1 cellular context compared by ENCODE assay signal in the genomic region with DNA sequence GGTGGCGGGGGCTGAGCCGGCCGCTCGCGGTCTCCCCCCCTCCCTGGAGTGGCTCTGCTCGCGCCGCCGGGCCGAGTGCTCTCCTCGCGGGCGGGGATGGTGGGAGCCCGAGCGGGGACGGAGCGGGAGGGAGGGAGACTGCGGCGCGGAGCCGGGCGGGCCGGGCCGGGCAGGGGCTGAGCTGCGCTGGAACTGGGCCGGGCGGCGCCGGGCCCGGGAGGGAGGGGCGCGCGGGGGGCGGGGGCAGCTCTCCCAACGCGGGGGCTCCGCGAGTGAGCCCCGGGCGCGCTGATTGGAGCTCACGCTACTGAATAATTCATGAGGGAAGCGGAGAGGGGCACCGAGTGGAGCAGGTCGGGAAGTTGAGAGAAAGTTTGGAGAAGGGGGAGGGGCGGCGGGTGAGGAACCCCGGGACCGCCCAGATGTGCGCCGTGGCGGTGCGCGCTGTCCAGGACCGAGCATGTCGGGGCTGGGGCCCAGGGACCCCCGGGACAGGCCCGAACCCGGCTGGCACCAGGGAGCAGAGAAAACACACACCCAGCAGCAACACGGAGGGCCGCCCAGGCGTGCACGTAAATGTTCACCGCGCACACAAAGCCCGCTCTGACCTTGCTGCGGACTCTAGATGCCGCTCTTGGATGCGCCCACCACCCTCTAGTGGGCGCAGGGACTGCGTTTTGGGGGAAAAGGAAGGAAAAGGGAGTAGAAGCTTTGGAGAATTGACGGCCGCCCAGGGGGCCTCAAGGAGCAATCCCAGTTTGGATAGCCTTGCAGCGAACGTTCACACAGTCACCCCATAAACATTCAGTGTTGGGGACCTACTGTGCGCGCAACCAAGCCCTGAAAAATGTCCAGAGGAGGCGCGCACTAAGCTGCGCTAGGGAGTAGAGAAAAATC.
A peak's percentile ranks its signal among the peaks of the same experiment; 100 is the strongest.
TF ChIP-seq lines count a peak whose summit lies in the region.

A gene (minus strand): TSS at position 194 of the 897 bp plus-strand sequence. CDS start 493 bp downstream, outside the sequence.

TF ChIP-seq in K562, 482 proteins besides CTCF, POLR2A, EP300 and RAD21 (continued from another document and continues in another):
- no peak for TF ChIP-seq NCOR1 (IDR thresholded peaks at IDR 0.05)
- TF ChIP-seq BRF1 (IDR thresholded peaks at IDR 0.05; ENCODE audit: borderline replicate concordance, extremely low read depth, insufficient read length), result no peak
- TF ChIP-seq NR2C1 (IDR thresholded peaks at IDR 0.05), result peak; percentile 10; the same call in 1 of the 2 replicates
- no peak for TF ChIP-seq NR2C1 (tag; IDR thresholded peaks at IDR 0.05)
- TF ChIP-seq SPI1 (IDR thresholded peaks at IDR 0.05; ENCODE audit: borderline replicate concordance, low read depth, low read length), result peak; percentile 38; the same call in 1 of the 2 replicates
- 0 out of 2 replicates have a peak, but pooled peaks have one; percentile 26 for TF ChIP-seq FOXP1 (CRISPR knock-in tag; IDR thresholded peaks at IDR 0.05)
- peak; percentile 47; the same call in 1 of the 2 replicates for TF ChIP-seq MBD2 (IDR thresholded peaks at IDR 0.05; ENCODE audit: borderline replicate concordance, low read depth)
- TF ChIP-seq EHMT2 (IDR thresholded peaks at IDR 0.05), result no peak
- 0 out of 2 replicates have a peak, but pooled peaks have one; percentile 67 for TF ChIP-seq MTF1 (CRISPR knock-in tag; IDR thresholded peaks at IDR 0.05; ENCODE audit: borderline replicate concordance)
- TF ChIP-seq ZNF766 (CRISPR knock-in tag; conservative IDR thresholded peaks at IDR 0.05), result no peak
- TF ChIP-seq, protein P1, sequence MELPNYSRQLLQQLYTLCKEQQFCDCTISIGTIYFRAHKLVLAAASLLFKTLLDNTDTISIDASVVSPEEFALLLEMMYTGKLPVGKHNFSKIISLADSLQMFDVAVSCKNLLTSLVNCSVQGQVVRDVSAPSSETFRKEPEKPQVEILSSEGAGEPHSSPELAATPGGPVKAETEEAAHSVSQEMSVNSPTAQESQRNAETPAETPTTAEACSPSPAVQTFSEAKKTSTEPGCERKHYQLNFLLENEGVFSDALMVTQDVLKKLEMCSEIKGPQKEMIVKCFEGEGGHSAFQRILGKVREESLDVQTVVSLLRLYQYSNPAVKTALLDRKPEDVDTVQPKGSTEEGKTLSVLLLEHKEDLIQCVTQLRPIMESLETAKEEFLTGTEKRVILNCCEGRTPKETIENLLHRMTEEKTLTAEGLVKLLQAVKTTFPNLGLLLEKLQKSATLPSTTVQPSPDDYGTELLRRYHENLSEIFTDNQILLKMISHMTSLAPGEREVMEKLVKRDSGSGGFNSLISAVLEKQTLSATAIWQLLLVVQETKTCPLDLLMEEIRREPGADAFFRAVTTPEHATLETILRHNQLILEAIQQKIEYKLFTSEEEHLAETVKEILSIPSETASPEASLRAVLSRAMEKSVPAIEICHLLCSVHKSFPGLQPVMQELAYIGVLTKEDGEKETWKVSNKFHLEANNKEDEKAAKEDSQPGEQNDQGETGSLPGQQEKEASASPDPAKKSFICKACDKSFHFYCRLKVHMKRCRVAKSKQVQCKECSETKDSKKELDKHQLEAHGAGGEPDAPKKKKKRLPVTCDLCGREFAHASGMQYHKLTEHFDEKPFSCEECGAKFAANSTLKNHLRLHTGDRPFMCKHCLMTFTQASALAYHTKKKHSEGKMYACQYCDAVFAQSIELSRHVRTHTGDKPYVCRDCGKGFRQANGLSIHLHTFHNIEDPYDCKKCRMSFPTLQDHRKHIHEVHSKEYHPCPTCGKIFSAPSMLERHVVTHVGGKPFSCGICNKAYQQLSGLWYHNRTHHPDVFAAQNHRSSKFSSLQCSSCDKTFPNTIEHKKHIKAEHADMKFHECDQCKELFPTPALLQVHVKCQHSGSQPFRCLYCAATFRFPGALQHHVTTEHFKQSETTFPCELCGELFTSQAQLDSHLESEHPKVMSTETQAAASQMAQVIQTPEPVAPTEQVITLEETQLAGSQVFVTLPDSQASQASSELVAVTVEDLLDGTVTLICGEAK (IDR thresholded peaks at IDR 0.05), result 0 out of 2 replicates have a peak, but pooled peaks have one; percentile 43
- TF ChIP-seq, protein P1 (CRISPR knock-in tag; IDR thresholded peaks at IDR 0.05), result no peak
- TF ChIP-seq, protein P2, sequence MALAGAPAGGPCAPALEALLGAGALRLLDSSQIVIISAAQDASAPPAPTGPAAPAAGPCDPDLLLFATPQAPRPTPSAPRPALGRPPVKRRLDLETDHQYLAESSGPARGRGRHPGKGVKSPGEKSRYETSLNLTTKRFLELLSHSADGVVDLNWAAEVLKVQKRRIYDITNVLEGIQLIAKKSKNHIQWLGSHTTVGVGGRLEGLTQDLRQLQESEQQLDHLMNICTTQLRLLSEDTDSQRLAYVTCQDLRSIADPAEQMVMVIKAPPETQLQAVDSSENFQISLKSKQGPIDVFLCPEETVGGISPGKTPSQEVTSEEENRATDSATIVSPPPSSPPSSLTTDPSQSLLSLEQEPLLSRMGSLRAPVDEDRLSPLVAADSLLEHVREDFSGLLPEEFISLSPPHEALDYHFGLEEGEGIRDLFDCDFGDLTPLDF (CRISPR knock-in tag; IDR thresholded peaks at IDR 0.05), result peak; percentile 69
- no peak for TF ChIP-seq ETS2 (tag; IDR thresholded peaks at IDR 0.05; ENCODE audit: borderline replicate concordance, poor library complexity, severe bottlenecking)
- no peak for TF ChIP-seq GATA2 (CRISPR knock-in tag; IDR thresholded peaks at IDR 0.05)
- TF ChIP-seq SIX5 (IDR thresholded peaks at IDR 0.05; ENCODE audit: borderline replicate concordance in 1 of 2, insufficient read depth in 1 of 2, low read depth in 1 of 2, low read length in 2 of 2), result no peak
- no peak for TF ChIP-seq HDAC8 (tag; IDR thresholded peaks at IDR 0.05)
- TF ChIP-seq FOS (IDR thresholded peaks at IDR 0.05; ENCODE audit: extremely low read depth, insufficient read length), result no peak
- TF ChIP-seq ZNF699 (CRISPR knock-in tag; IDR thresholded peaks at IDR 0.05; ENCODE audit: insufficient replicate concordance), result no peak
- TF ChIP-seq SOX6 (IDR thresholded peaks at IDR 0.05), result peak; percentile 19; the same call in 1 of the 2 replicates
- no peak for TF ChIP-seq GTF2E2 (tag; IDR thresholded peaks at IDR 0.05)
- TF ChIP-seq, protein P3, sequence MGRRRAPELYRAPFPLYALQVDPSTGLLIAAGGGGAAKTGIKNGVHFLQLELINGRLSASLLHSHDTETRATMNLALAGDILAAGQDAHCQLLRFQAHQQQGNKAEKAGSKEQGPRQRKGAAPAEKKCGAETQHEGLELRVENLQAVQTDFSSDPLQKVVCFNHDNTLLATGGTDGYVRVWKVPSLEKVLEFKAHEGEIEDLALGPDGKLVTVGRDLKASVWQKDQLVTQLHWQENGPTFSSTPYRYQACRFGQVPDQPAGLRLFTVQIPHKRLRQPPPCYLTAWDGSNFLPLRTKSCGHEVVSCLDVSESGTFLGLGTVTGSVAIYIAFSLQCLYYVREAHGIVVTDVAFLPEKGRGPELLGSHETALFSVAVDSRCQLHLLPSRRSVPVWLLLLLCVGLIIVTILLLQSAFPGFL (CRISPR knock-in tag; IDR thresholded peaks at IDR 0.05), result no peak
- no peak for TF ChIP-seq TGIF2 (CRISPR knock-in tag; IDR thresholded peaks at IDR 0.05)
- no peak; the same call in 1 of the 2 replicates for TF ChIP-seq MEF2D (tag; conservative IDR thresholded peaks at IDR 0.05; ENCODE audit: low read depth)
- peak; percentile 90; the same call in 1 of the 2 replicates for TF ChIP-seq LCOR (CRISPR knock-in tag; IDR thresholded peaks at IDR 0.05)
- peak; percentile 21 for TF ChIP-seq PHF20 (IDR thresholded peaks at IDR 0.05; ENCODE audit: partially characterized antibody)
- peak; percentile 37 for TF ChIP-seq NFIC (IDR thresholded peaks at IDR 0.05)
- TF ChIP-seq ZC3H11A (IDR thresholded peaks at IDR 0.05; ENCODE audit: low read depth, low read length), result no peak
- TF ChIP-seq TSC22D4 (tag; IDR thresholded peaks at IDR 0.05), result no peak
- no peak for TF ChIP-seq FOSL1 (tag; conservative IDR thresholded peaks at IDR 0.05)
- TF ChIP-seq CHD2 (IDR thresholded peaks at IDR 0.05; ENCODE audit: low read depth, low read length), result 0 out of 2 replicates have a peak, but pooled peaks have one; percentile 12
- TF ChIP-seq, protein P4, sequence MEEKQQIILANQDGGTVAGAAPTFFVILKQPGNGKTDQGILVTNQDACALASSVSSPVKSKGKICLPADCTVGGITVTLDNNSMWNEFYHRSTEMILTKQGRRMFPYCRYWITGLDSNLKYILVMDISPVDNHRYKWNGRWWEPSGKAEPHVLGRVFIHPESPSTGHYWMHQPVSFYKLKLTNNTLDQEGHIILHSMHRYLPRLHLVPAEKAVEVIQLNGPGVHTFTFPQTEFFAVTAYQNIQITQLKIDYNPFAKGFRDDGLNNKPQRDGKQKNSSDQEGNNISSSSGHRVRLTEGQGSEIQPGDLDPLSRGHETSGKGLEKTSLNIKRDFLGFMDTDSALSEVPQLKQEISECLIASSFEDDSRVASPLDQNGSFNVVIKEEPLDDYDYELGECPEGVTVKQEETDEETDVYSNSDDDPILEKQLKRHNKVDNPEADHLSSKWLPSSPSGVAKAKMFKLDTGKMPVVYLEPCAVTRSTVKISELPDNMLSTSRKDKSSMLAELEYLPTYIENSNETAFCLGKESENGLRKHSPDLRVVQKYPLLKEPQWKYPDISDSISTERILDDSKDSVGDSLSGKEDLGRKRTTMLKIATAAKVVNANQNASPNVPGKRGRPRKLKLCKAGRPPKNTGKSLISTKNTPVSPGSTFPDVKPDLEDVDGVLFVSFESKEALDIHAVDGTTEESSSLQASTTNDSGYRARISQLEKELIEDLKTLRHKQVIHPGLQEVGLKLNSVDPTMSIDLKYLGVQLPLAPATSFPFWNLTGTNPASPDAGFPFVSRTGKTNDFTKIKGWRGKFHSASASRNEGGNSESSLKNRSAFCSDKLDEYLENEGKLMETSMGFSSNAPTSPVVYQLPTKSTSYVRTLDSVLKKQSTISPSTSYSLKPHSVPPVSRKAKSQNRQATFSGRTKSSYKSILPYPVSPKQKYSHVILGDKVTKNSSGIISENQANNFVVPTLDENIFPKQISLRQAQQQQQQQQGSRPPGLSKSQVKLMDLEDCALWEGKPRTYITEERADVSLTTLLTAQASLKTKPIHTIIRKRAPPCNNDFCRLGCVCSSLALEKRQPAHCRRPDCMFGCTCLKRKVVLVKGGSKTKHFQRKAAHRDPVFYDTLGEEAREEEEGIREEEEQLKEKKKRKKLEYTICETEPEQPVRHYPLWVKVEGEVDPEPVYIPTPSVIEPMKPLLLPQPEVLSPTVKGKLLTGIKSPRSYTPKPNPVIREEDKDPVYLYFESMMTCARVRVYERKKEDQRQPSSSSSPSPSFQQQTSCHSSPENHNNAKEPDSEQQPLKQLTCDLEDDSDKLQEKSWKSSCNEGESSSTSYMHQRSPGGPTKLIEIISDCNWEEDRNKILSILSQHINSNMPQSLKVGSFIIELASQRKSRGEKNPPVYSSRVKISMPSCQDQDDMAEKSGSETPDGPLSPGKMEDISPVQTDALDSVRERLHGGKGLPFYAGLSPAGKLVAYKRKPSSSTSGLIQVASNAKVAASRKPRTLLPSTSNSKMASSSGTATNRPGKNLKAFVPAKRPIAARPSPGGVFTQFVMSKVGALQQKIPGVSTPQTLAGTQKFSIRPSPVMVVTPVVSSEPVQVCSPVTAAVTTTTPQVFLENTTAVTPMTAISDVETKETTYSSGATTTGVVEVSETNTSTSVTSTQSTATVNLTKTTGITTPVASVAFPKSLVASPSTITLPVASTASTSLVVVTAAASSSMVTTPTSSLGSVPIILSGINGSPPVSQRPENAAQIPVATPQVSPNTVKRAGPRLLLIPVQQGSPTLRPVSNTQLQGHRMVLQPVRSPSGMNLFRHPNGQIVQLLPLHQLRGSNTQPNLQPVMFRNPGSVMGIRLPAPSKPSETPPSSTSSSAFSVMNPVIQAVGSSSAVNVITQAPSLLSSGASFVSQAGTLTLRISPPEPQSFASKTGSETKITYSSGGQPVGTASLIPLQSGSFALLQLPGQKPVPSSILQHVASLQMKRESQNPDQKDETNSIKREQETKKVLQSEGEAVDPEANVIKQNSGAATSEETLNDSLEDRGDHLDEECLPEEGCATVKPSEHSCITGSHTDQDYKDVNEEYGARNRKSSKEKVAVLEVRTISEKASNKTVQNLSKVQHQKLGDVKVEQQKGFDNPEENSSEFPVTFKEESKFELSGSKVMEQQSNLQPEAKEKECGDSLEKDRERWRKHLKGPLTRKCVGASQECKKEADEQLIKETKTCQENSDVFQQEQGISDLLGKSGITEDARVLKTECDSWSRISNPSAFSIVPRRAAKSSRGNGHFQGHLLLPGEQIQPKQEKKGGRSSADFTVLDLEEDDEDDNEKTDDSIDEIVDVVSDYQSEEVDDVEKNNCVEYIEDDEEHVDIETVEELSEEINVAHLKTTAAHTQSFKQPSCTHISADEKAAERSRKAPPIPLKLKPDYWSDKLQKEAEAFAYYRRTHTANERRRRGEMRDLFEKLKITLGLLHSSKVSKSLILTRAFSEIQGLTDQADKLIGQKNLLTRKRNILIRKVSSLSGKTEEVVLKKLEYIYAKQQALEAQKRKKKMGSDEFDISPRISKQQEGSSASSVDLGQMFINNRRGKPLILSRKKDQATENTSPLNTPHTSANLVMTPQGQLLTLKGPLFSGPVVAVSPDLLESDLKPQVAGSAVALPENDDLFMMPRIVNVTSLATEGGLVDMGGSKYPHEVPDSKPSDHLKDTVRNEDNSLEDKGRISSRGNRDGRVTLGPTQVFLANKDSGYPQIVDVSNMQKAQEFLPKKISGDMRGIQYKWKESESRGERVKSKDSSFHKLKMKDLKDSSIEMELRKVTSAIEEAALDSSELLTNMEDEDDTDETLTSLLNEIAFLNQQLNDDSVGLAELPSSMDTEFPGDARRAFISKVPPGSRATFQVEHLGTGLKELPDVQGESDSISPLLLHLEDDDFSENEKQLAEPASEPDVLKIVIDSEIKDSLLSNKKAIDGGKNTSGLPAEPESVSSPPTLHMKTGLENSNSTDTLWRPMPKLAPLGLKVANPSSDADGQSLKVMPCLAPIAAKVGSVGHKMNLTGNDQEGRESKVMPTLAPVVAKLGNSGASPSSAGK (IDR thresholded peaks at IDR 0.05), result no peak
- TF ChIP-seq KLF1 (tag; IDR thresholded peaks at IDR 0.05), result no peak
- no peak for TF ChIP-seq ATF1 (CRISPR knock-in tag; IDR thresholded peaks at IDR 0.05)
- peak; percentile 79 for TF ChIP-seq ATF1 (tag; IDR thresholded peaks at IDR 0.05)
